Comparison of ENCODE assay signal across 10 cellular contexts in genomic region chr2:106098081-106098480, GRCh38.
DNase-seq lines count a peak whose midpoint lies in the region; ATAC-seq and TF ChIP-seq lines count a peak whose summit lies in the region.
"Had no signal": no experiment of that assay in that cellular context is flagged by ENCODE, and none has a peak within 500 bp of the region (broad histone marks: within the 10 kb centered on the region; RNA-seq: fewer than 3 reads in every experiment).

No MANE protein-coding gene starts in this region.

- 25 to 67% methylated on average over 1 to 3 of the region's 3 CpGs for WGBS in gastroesophageal sphincter (ENCODE audit: low coverage in 1 of 2), 2 donors

- peak; percentile 42 for TF ChIP-seq CTCF in AG04450 (IDR thresholded peaks at IDR 0.05; ENCODE audit: low read depth, low read length)
- peak; percentile 25 for TF ChIP-seq CTCF in GM10266 (IDR thresholded peaks at IDR 0.05; ENCODE audit: control insufficient read depth, insufficient read depth, low read depth, missing control alignments)
- TF ChIP-seq CTCF in gastroesophageal sphincter (IDR thresholded peaks at IDR 0.05): peak in 3 of 4 experiments; percentile 6 to 57 (median 27)

- H3K4me1 ChIP-seq in gastroesophageal sphincter: no peaks in the 10 kb centered on the region

- DNase-seq in AG04450 (ENCODE audit: low read depth, low spot score) (no peak), GM10266 (ENCODE audit: extremely low spot score) (no peak), NOMO-1 (lab: John Stamatoyannopoulos, UW; ENCODE audit: unreplicated experiment in 2 of 2) (no peak)
- DNase-seq: NCI-H1930 had no signal

- H3K27ac ChIP-seq in AG04450 (ENCODE audit: low read depth, low read length) (no peak overlapping the region), gastroesophageal sphincter (no peak overlapping the region)

- no peak overlapping the region for H3K4me3 ChIP-seq in AG04450 (ENCODE audit: low read depth, low read length)
- H3K4me3 ChIP-seq in gastroesophageal sphincter: no peak overlapping the region

- ATAC-seq in SK-N-SH treated with all-trans-retinoic acid at 6 μM for 48 hours: peak; percentile 60
- no peak for ATAC-seq in gastroesophageal sphincter
- ATAC-seq in GM19395 (IDR thresholded peaks at IDR 0.05; ENCODE audit: unreplicated experiment): no peak
- no peak for ATAC-seq in GM18861 (IDR thresholded peaks at IDR 0.05; ENCODE audit: unreplicated experiment)
- no peak for ATAC-seq in HG03469 (IDR thresholded peaks at IDR 0.05; ENCODE audit: unreplicated experiment)
- ATAC-seq: activated CD4-positive, CD25-positive, alpha-beta regulatory T cell treated with anti-CD3 and anti-CD28 coated beads, Interleukin-2, amount 50 U/mL, for 24 hours had no signal

- no peak for TF ChIP-seq EP300 in gastroesophageal sphincter (IDR thresholded peaks at IDR 0.05)

- H3K36me3 ChIP-seq in gastroesophageal sphincter: peaks cover 0 to 85% of the 10 kb centered on the region in 2 donors

- no peak for TF ChIP-seq POLR2A in gastroesophageal sphincter (IDR thresholded peaks at IDR 0.05)

- POLR2A ChIA-PET in AG04450 (lab: Yijun Ruan, JAX): no interaction called here

- CTCF ChIA-PET in AG04450 (lab: Charles Lee): no interaction called here

- no peaks in the 10 kb centered on the region for H3K27me3 ChIP-seq in AG04450 (ENCODE audit: control insufficient read depth, insufficient read depth, low read length)
- no peaks in the 10 kb centered on the region for H3K27me3 ChIP-seq in gastroesophageal sphincter

- H3K9me3 ChIP-seq in AG04450 (ENCODE audit: control insufficient read depth, insufficient read depth, low read length) (no peaks in the 10 kb centered on the region), gastroesophageal sphincter (no peaks in the 10 kb centered on the region)

TF ChIP-seq in SK-N-SH treated with all-trans-retinoic acid at 6 μM for 48 hours, 23 proteins besides CTCF, POLR2A, EP300 and RAD21:
- TF ChIP-seq POU6F1 (CRISPR knock-in tag; IDR thresholded peaks at IDR 0.05; ENCODE audit: borderline replicate concordance, low read depth): no peak
- no peak for TF ChIP-seq ARNTL (CRISPR knock-in tag; IDR thresholded peaks at IDR 0.05; ENCODE audit: borderline replicate concordance, low read depth)
- TF ChIP-seq CSDC2 (CRISPR knock-in tag; IDR thresholded peaks at IDR 0.05): no peak
- TF ChIP-seq ISL1 (CRISPR knock-in tag; IDR thresholded peaks at IDR 0.05): no peak
- TF ChIP-seq ESRRG (CRISPR knock-in tag; IDR thresholded peaks at IDR 0.05): no peak
- TF ChIP-seq OSR1 (CRISPR knock-in tag; IDR thresholded peaks at IDR 0.05): no peak
- TF ChIP-seq TSHZ2 (CRISPR knock-in tag; IDR thresholded peaks at IDR 0.05): no peak
- no peak for TF ChIP-seq RARB (CRISPR knock-in tag; IDR thresholded peaks at IDR 0.05)
- TF ChIP-seq PPARA (CRISPR knock-in tag; IDR thresholded peaks at IDR 0.05; ENCODE audit: borderline replicate concordance): no peak
- no peak for TF ChIP-seq ZNF8 (CRISPR knock-in tag; IDR thresholded peaks at IDR 0.05)
- TF ChIP-seq SNAI2 (CRISPR knock-in tag; IDR thresholded peaks at IDR 0.05): no peak
- no peak for TF ChIP-seq ZFP3 (CRISPR knock-in tag; IDR thresholded peaks at IDR 0.05)
- no peak for TF ChIP-seq CSRNP3 (CRISPR knock-in tag; IDR thresholded peaks at IDR 0.05)
- TF ChIP-seq ZNF565 (CRISPR knock-in tag; conservative IDR thresholded peaks at IDR 0.05; ENCODE audit: low read depth): no peak
- no peak for TF ChIP-seq GLIS3 (CRISPR knock-in tag; IDR thresholded peaks at IDR 0.05)
- no peak for TF ChIP-seq TOX (CRISPR knock-in tag; IDR thresholded peaks at IDR 0.05; ENCODE audit: borderline replicate concordance)
